Comparison of ENCODE assay signal across 37 cellular contexts in the genomic region with DNA sequence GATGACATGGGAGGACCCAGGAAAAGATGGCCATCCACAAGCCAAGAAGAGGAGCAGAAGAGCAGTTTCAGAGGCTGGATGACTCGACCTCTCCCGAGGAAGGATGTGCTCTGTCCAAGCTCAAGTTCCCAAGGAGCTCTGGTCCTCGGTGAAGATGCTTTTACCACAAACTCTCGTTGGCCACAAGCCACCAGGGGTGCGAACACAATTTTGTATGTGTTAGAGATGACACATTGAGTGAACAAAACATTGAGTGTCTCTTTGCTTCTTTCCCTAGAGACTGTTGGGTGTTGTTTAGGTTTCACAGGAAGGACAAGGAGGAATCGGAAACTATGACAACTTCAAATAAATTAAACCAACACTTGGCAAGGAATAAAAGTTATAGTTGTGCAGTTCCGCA. TPM values are rescaled to one million over a fixed set of nuclear protein-coding genes. Genes with fewer than 3 reads are reported as not detected.
DNase-seq lines count a peak whose midpoint lies in the region; ATAC-seq, FAIRE-seq and TF ChIP-seq lines count a peak whose summit lies in the region.
"Had no signal": no experiment of that assay in that cellular context is flagged by ENCODE, and none has a peak within 500 bp of the region (broad histone marks: within the 10 kb centered on the region; RNA-seq: fewer than 3 reads in every experiment).

No MANE protein-coding gene starts in this region.

- DNase-seq in RCC 7860 (ENCODE audit: low spot score) (peak; percentile 37), epithelial cell of prostate (ENCODE audit: low read depth, low spot score) (no peak), mesendoderm (no peak), neural progenitor cell (ENCODE audit: low spot score) (no peak), hippocampal formation (lab: John Stamatoyannopoulos, UW) (no peak)
- DNase-seq: 8988T; activated CD4-positive, alpha-beta memory T cell treated with anti-CD3 and anti-CD28 coated beads for 36 hours; activated CD4-positive, CD25-positive, alpha-beta regulatory T cell treated with anti-CD3 and anti-CD28 coated beads, Interleukin-2, amount 50 U/mL, for 72 hours; activated CD8-positive, alpha-beta memory T cell treated with anti-CD3 and anti-CD28 coated beads, Interleukin-2, amount 50 U/mL, for 48 hours; activated naive CD4-positive, alpha-beta T cell treated with anti-CD3 and anti-CD28 coated beads, Interleukin-2, amount 10 ng/mL, durations not matched to agents 7 days and 5 days; adrenal gland; CD4-positive, CD25-positive, alpha-beta regulatory T cell; DMS79 treated with DMSO at 0.1 percent for 48 hours; effector memory CD4-positive, alpha-beta T cell; GDM1; glutamatergic neuron; GOT3; NCI-H1105; NCI-H2029; NCI-H2227 treated with DMSO at 0.1 percent for 48 hours; NCI-H526; nephron progenitor cell; SHP77 treated with DMSO at 0.1 percent for 48 hours; stimulated activated naive CD8-positive, alpha-beta T cell treated with anti-CD3 and anti-CD28 coated beads, Interleukin-15, Interleukin-2, amounts not matched to agents 100 U/mL and 50 U/mL, for 24 hours; T-helper 2 cell; uterus had no signal

- 0 out of 2 replicates have a peak overlapping the region, but pooled peaks have one; percentile 28 for H3K27ac ChIP-seq in BLaER1
- peak overlapping the region; percentile 98 for H3K27ac ChIP-seq in epithelial cell of prostate
- no peak overlapping the region for H3K27ac ChIP-seq in mesendoderm (ENCODE audit: low read depth, low read length)
- H3K27ac ChIP-seq in neural progenitor cell, result no peak overlapping the region
- H3K27ac ChIP-seq: adrenal gland, parathyroid adenoma, uterus had no signal

- no peaks in the 10 kb centered on the region for H3K79me1 ChIP-seq in mesendoderm (ENCODE audit: low read length)

- H3K18ac ChIP-seq in mesendoderm (ENCODE audit: low read length), result no peak overlapping the region

- H3K27ac Mint-ChIP-seq in neural progenitor cell, result no peak overlapping the region
- H3K27ac Mint-ChIP-seq: activated CD4-positive, alpha-beta memory T cell treated with anti-CD3 and anti-CD28 coated beads for 36 hours; activated naive CD4-positive, alpha-beta T cell treated with anti-CD3 and anti-CD28 coated beads, Interleukin-2, amount 10 ng/mL, durations not matched to agents 7 days and 5 days; CD4-positive, CD25-positive, alpha-beta regulatory T cell; nephron progenitor cell had no signal

- peaks cover 23% of the 10 kb centered on the region for H3K9me3 ChIP-seq in BLaER1
- H3K9me3 ChIP-seq in neural progenitor cell (ENCODE audit: low read depth), result no peaks in the 10 kb centered on the region
- H3K9me3 ChIP-seq: adrenal gland, uterus had no signal

- no peak overlapping the region for H4K5ac ChIP-seq in mesendoderm (ENCODE audit: low read length)

- WGBS in mesendoderm (ENCODE audit: extremely low coverage, insufficient coverage, low lambda C conversion rate), result no CpG with 5 or more reads among the region's 7 CpGs

- H3K79me2 ChIP-seq in mesendoderm (ENCODE audit: control insufficient read depth, insufficient read depth, low read length), result no peaks in the 10 kb centered on the region
- no peaks in the 10 kb centered on the region for H3K79me2 ChIP-seq in neural progenitor cell (ENCODE audit: low read depth)
- H3K79me2 ChIP-seq: parathyroid adenoma had no signal

- H3K36me3 Mint-ChIP-seq in neural progenitor cell, result no peaks in the 10 kb centered on the region
- H3K36me3 Mint-ChIP-seq: activated CD4-positive, alpha-beta memory T cell treated with anti-CD3 and anti-CD28 coated beads for 36 hours; activated naive CD4-positive, alpha-beta T cell treated with anti-CD3 and anti-CD28 coated beads, Interleukin-2, amount 10 ng/mL, durations not matched to agents 7 days and 5 days; CD4-positive, CD25-positive, alpha-beta regulatory T cell had no signal

- no peak for FAIRE-seq in RCC 7860 (lab: Jason Lieb, UNC)
- FAIRE-seq: colon had no signal

- no peak overlapping the region for H4K8ac ChIP-seq in mesendoderm (ENCODE audit: low read depth, low read length)

- H2BK5ac ChIP-seq in mesendoderm (ENCODE audit: low read length), result peak overlapping the region; percentile 45

- no peak overlapping the region for H3K4me3 Mint-ChIP-seq in neural progenitor cell
- H3K4me3 Mint-ChIP-seq: activated CD4-positive, alpha-beta memory T cell treated with anti-CD3 and anti-CD28 coated beads for 36 hours; activated naive CD4-positive, alpha-beta T cell treated with anti-CD3 and anti-CD28 coated beads, Interleukin-2, amount 10 ng/mL, durations not matched to agents 7 days and 5 days; CD4-positive, CD25-positive, alpha-beta regulatory T cell; nephron progenitor cell had no signal

- H2BK120ac ChIP-seq in mesendoderm (ENCODE audit: low read depth, low read length), result no peak overlapping the region

- H2AFZ ChIP-seq in neural progenitor cell (replicated peaks), result no peak overlapping the region
- H2AFZ ChIP-seq: parathyroid adenoma had no signal

- H3K36me3 ChIP-seq in BLaER1 (no peaks in the 10 kb centered on the region), mesendoderm (ENCODE audit: control insufficient read depth, insufficient read depth, low read length) (no peaks in the 10 kb centered on the region), neural progenitor cell (no peaks in the 10 kb centered on the region)
- H3K36me3 ChIP-seq: adrenal gland, uterus had no signal

- no peak overlapping the region for H2BK15ac ChIP-seq in mesendoderm (replicated peaks; ENCODE audit: low read depth)

- ATAC-seq in GM21423 (IDR thresholded peaks at IDR 0.05; ENCODE audit: unreplicated experiment) (no peak), HG03135 (IDR thresholded peaks at IDR 0.05; ENCODE audit: unreplicated experiment) (no peak)
- ATAC-seq: stimulated activated naive CD8-positive, alpha-beta T cell treated with anti-CD3 and anti-CD28 coated beads, Interleukin-15, Interleukin-2, amounts not matched to agents 100 U/mL and 50 U/mL, for 24 hours had no signal

- H2AK5ac ChIP-seq in mesendoderm (ENCODE audit: low read length), result peak overlapping the region; percentile 74

- H3K4me3 ChIP-seq in BLaER1 (no peak overlapping the region), mesendoderm (ENCODE audit: low read length) (no peak overlapping the region), neural progenitor cell (no peak overlapping the region)
- H3K4me3 ChIP-seq: adrenal gland, skin epidermis, uterus had no signal

- H3K4me2 ChIP-seq in BLaER1 (peak overlapping the region; percentile 67), mesendoderm (ENCODE audit: low read length) (no peak overlapping the region), neural progenitor cell (no peak overlapping the region)

- no peaks in the 10 kb centered on the region for H3F3A ChIP-seq in neural progenitor cell (ENCODE audit: low read depth)

- H4K20me1 ChIP-seq in BLaER1 (no peaks in the 10 kb centered on the region), neural progenitor cell (ENCODE audit: low read depth) (no peaks in the 10 kb centered on the region)

- H3K27me3 ChIP-seq in BLaER1, result no peaks in the 10 kb centered on the region
- H3K27me3 ChIP-seq in mesendoderm (ENCODE audit: insufficient read depth, low read length, poor library complexity), result no peaks in the 10 kb centered on the region
- H3K27me3 ChIP-seq in neural progenitor cell, result no peaks in the 10 kb centered on the region
- H3K27me3 ChIP-seq: adrenal gland, uterus had no signal

- no peak overlapping the region for H3K23ac ChIP-seq in mesendoderm (ENCODE audit: low read length)

- H3K27me3 Mint-ChIP-seq in neural progenitor cell (ENCODE audit: insufficient read depth, low read depth), result peaks cover 3% of the 10 kb centered on the region

- no peak for TF ChIP-seq CTCF in neural progenitor cell (IDR thresholded peaks at IDR 0.05)

- H3K56ac ChIP-seq in mesendoderm (ENCODE audit: low read length), result peak overlapping the region; percentile 56

- H3K9ac ChIP-seq in BLaER1, result no peak overlapping the region
- H3K9ac ChIP-seq in mesendoderm (ENCODE audit: low read length), result no peak overlapping the region
- H3K9ac ChIP-seq in neural progenitor cell, result no peak overlapping the region
- H3K9ac ChIP-seq: parathyroid adenoma had no signal

- H3K9me3 Mint-ChIP-seq in neural progenitor cell, result no peaks in the 10 kb centered on the region
- H3K9me3 Mint-ChIP-seq: activated CD4-positive, alpha-beta memory T cell treated with anti-CD3 and anti-CD28 coated beads for 36 hours had no signal

- H3K4me1 ChIP-seq in BLaER1 (peaks cover 33% of the 10 kb centered on the region), mesendoderm (ENCODE audit: control insufficient read depth, low read depth, low read length) (peaks cover 7% of the 10 kb centered on the region), neural progenitor cell (no peaks in the 10 kb centered on the region)
- H3K4me1 ChIP-seq: parathyroid adenoma, uterus had no signal

- no peaks in the 10 kb centered on the region for H3K4me1 Mint-ChIP-seq in neural progenitor cell
- H3K4me1 Mint-ChIP-seq: activated naive CD4-positive, alpha-beta T cell treated with anti-CD3 and anti-CD28 coated beads, Interleukin-2, amount 10 ng/mL, durations not matched to agents 7 days and 5 days; CD4-positive, CD25-positive, alpha-beta regulatory T cell had no signal

- H3K4ac ChIP-seq in mesendoderm (ENCODE audit: low read depth, low read length), result no peak overlapping the region

RNA-seq across cellular contexts. Expression of a gene that starts 26.3 kb away (rescaled TPM):
- 2.3 TPM for polyA plus RNA-seq in mesendoderm (2013, experiment 1 of 2)
- polyA plus RNA-seq in mesendoderm (2013, experiment 2 of 2), result 2.9 TPM
- not detected in 2 replicates for total RNA-seq in neural progenitor cell (ENCODE audit: low replicate concordance)
- total RNA-seq: activated CD4-positive, alpha-beta memory T cell treated with anti-CD3 and anti-CD28 coated beads for 36 hours; adrenal gland; CD4-positive, CD25-positive, alpha-beta regulatory T cell; mucosa of gallbladder; temporal lobe; uterus had no signal
- polyA plus RNA-seq: CD4-positive, CD25-positive, alpha-beta regulatory T cell had no signal

RNA-seq across cellular contexts. Expression of a gene that starts 50.7 kb away (rescaled TPM):
- polyA plus RNA-seq in mesendoderm (2013, experiment 1 of 2), result 0.34 TPM
- polyA plus RNA-seq in mesendoderm (2013, experiment 2 of 2), result 0.39 TPM
- total RNA-seq in neural progenitor cell (ENCODE audit: low replicate concordance), result 0.15 and 1.6 TPM in 2 replicates
- total RNA-seq: bronchial epithelial cell, epithelial cell of proximal tubule, HT1080, temporal lobe had no signal

Comparison
In these comparisons a context has a peak if more than half of its experiments do, and no peak if none do; other contexts are left out.
1. H3K27ac ChIP-seq: peak in BLaER1 (single experiment) and epithelial cell of prostate (single experiment); none in mesendoderm (single experiment) and neural progenitor cell (single experiment).